In genomic region chr10:70503776-70504175, GRCh38 we compare ENCODE assay signal across 30 cellular contexts. TPM values are rescaled to one million over a fixed set of nuclear protein-coding genes. Genes with fewer than 3 reads are reported as not detected.
DNase-seq lines count a peak whose midpoint lies in the region; ATAC-seq and TF ChIP-seq lines count a peak whose summit lies in the region.
"Had no signal": no experiment of that assay in that cellular context is flagged by ENCODE, and none has a peak within 500 bp of the region (broad histone marks: within the 10 kb centered on the region; RNA-seq: fewer than 3 reads in every experiment).

No MANE protein-coding gene starts in this region.

- intact Hi-C loops in sciatic nerve (cut with DNase I), result no loop called here

- no peak for TF ChIP-seq CTCF in OCI-LY1 (IDR thresholded peaks at IDR 0.05; ENCODE audit: low read length)
- no peak for TF ChIP-seq CTCF in chondrocyte (IDR thresholded peaks at IDR 0.05)

- ATAC-seq in sciatic nerve (peak; percentile 74), HG03354 (IDR thresholded peaks at IDR 0.05; ENCODE audit: poor library complexity, severe bottlenecking, unreplicated experiment) (no peak)
- ATAC-seq: activated T-helper 17 cell treated with anti-CD3 and anti-CD28 coated beads, Interleukin-2, amount 50 U/mL, for 72 hours; PC-3; SK-N-SH treated with all-trans-retinoic acid at 6 μM for 48 hours had no signal

- no peaks in the 10 kb centered on the region for H3K9me2 ChIP-seq in OCI-LY1 (ENCODE audit: low read depth, low read length)

- no peaks in the 10 kb centered on the region for H3K27me3 Mint-ChIP-seq in chondrocyte (ENCODE audit: low read depth)
- H3K27me3 Mint-ChIP-seq: activated T-helper 17 cell treated with anti-CD3 and anti-CD28 coated beads, Interleukin-2, amount 50 U/mL, for 72 hours; stimulated activated naive CD8-positive, alpha-beta T cell treated with anti-CD3 and anti-CD28 coated beads, Interleukin-15, Interleukin-2, amounts not matched to agents 100 ng/mL and 50 ng/mL, for 24 hours had no signal

- no peaks in the 10 kb centered on the region for H3K9me3 ChIP-seq in OCI-LY1 (ENCODE audit: low read length)
- H3K9me3 ChIP-seq: breast epithelium, right atrium auricular region, spleen, testis had no signal

- peak overlapping the region; percentile 100 for H3K27ac ChIP-seq in OCI-LY1 (ENCODE audit: low read depth, low read length, poor library complexity, severe bottlenecking)
- H3K27ac ChIP-seq: breast epithelium, coronary artery, HL-60, KMS-11, right atrium auricular region, testis had no signal

- H3K9me3 Mint-ChIP-seq in chondrocyte (ENCODE audit: low read depth), result no peaks in the 10 kb centered on the region
- H3K9me3 Mint-ChIP-seq: activated CD4-positive, alpha-beta memory T cell treated with anti-CD3 and anti-CD28 coated beads, Interleukin-2, amount 10 ng/mL, durations not matched to agents 7 days and 5 days; activated naive CD4-positive, alpha-beta T cell treated with anti-CD3 and anti-CD28 coated beads, Interleukin-2, amount 10 ng/mL, durations not matched to agents 7 days and 5 days; activated T-helper 17 cell treated with anti-CD3 and anti-CD28 coated beads, Interleukin-2, amount 50 U/mL, for 72 hours; CD4-positive, CD25-positive, alpha-beta regulatory T cell; stimulated activated naive CD8-positive, alpha-beta T cell treated with anti-CD3 and anti-CD28 coated beads, Interleukin-15, Interleukin-2, amounts not matched to agents 100 ng/mL and 50 ng/mL, for 24 hours had no signal

- H3K27me3 ChIP-seq in OCI-LY1 (ENCODE audit: insufficient read depth, low read length), result no peaks in the 10 kb centered on the region
- H3K27me3 ChIP-seq: breast epithelium, right atrium auricular region, spleen, testis had no signal

- H3K9ac ChIP-seq in OCI-LY1 (ENCODE audit: low read length), result no peak overlapping the region; the same call in 1 of the 2 replicates
- H3K9ac ChIP-seq: KMS-11 had no signal

- no peak overlapping the region for H3K4me3 ChIP-seq in OCI-LY1 (ENCODE audit: low read depth, low read length, poor library complexity, severe bottlenecking)
- H3K4me3 ChIP-seq: breast epithelium, coronary artery, right atrium auricular region, spleen, testis had no signal

- peak; percentile 11 to 16 for DNase-seq in NCI-H2081 (lab: John Stamatoyannopoulos, UW)
- DNase-seq in NCI-H2081 treated with DMSO at 0.1 percent for 48 hours (lab: John Stamatoyannopoulos, UW), result no peak
- DNase-seq in cerebellar cortex (ENCODE audit: low spot score), result peak; percentile 67
- DNase-seq in sciatic nerve (ENCODE audit: low spot score), result no peak
- DNase-seq in chondrocyte (ENCODE audit: low spot score), result no peak
- no peak for DNase-seq in iPS-NIHi7 (ENCODE audit: extremely low spot score)
- DNase-seq: activated CD4-positive, alpha-beta memory T cell treated with anti-CD3 and anti-CD28 coated beads, Interleukin-2, amount 10 ng/mL, durations not matched to agents 7 days and 5 days; activated CD4-positive, alpha-beta T cell treated with anti-CD3 and anti-CD28 coated beads for 1 hour; activated CD8-positive, alpha-beta memory T cell treated with anti-CD3 and anti-CD28 coated beads, Interleukin-2, amount 50 U/mL, for 48 hours; activated naive CD4-positive, alpha-beta T cell treated with anti-CD3 and anti-CD28 coated beads, Interleukin-2, amount 10 ng/mL, durations not matched to agents 7 days and 5 days; Calu3; CD4-positive, CD25-positive, alpha-beta regulatory T cell; effector memory CD4-positive, alpha-beta T cell; NCI-H146; NCI-H524; PC-3; spleen; stimulated activated CD8-positive, alpha-beta memory T cell treated with anti-CD3 and anti-CD28 coated beads, Interleukin-4, amount 100 ng/mL, for 48 hours; T-helper 2 cell; testis had no signal

- no peak overlapping the region for H2AFZ ChIP-seq in OCI-LY1 (ENCODE audit: low read length)

- H4K20me1 ChIP-seq in OCI-LY1 (ENCODE audit: insufficient read depth, low read length), result no peaks in the 10 kb centered on the region

- H3K4me3 Mint-ChIP-seq in chondrocyte (ENCODE audit: unreplicated experiment), result no peak overlapping the region
- H3K4me3 Mint-ChIP-seq: activated CD4-positive, alpha-beta memory T cell treated with anti-CD3 and anti-CD28 coated beads, Interleukin-2, amount 10 ng/mL, durations not matched to agents 7 days and 5 days; activated naive CD4-positive, alpha-beta T cell treated with anti-CD3 and anti-CD28 coated beads, Interleukin-2, amount 10 ng/mL, durations not matched to agents 7 days and 5 days; activated T-helper 17 cell treated with anti-CD3 and anti-CD28 coated beads, Interleukin-2, amount 50 U/mL, for 72 hours; CD4-positive, CD25-positive, alpha-beta regulatory T cell; stimulated activated naive CD8-positive, alpha-beta T cell treated with anti-CD3 and anti-CD28 coated beads, Interleukin-15, Interleukin-2, amounts not matched to agents 100 ng/mL and 50 ng/mL, for 24 hours had no signal

- peaks cover 93% of the 10 kb centered on the region for H3K4me1 ChIP-seq in OCI-LY1 (ENCODE audit: insufficient read depth, low read length, severe bottlenecking)

- H3K36me3 Mint-ChIP-seq in chondrocyte (ENCODE audit: low read depth), result no peaks in the 10 kb centered on the region
- H3K36me3 Mint-ChIP-seq: activated naive CD4-positive, alpha-beta T cell treated with anti-CD3 and anti-CD28 coated beads, Interleukin-2, amount 10 ng/mL, durations not matched to agents 7 days and 5 days; CD4-positive, CD25-positive, alpha-beta regulatory T cell had no signal

- H3K4me1 Mint-ChIP-seq in chondrocyte (ENCODE audit: low read depth), result peaks cover 33% of the 10 kb centered on the region
- H3K4me1 Mint-ChIP-seq: activated naive CD4-positive, alpha-beta T cell treated with anti-CD3 and anti-CD28 coated beads, Interleukin-2, amount 10 ng/mL, durations not matched to agents 7 days and 5 days; activated T-helper 17 cell treated with anti-CD3 and anti-CD28 coated beads, Interleukin-2, amount 50 U/mL, for 72 hours; CD4-positive, CD25-positive, alpha-beta regulatory T cell had no signal

- H3K79me2 ChIP-seq in OCI-LY1 (ENCODE audit: insufficient read depth, low read length), result peaks cover 49% of the 10 kb centered on the region

- peak overlapping the region; percentile 33; the same call in 1 of the 2 replicates for H3K4me2 ChIP-seq in OCI-LY1 (ENCODE audit: low read length)
- H3K4me2 ChIP-seq: KMS-11 had no signal

- no peaks in the 10 kb centered on the region for H3F3A ChIP-seq in OCI-LY1 (ENCODE audit: insufficient read depth, low read length)

- no peak overlapping the region for H3K27ac Mint-ChIP-seq in chondrocyte (ENCODE audit: unreplicated experiment)
- H3K27ac Mint-ChIP-seq: activated CD4-positive, alpha-beta memory T cell treated with anti-CD3 and anti-CD28 coated beads, Interleukin-2, amount 10 ng/mL, durations not matched to agents 7 days and 5 days; activated naive CD4-positive, alpha-beta T cell treated with anti-CD3 and anti-CD28 coated beads, Interleukin-2, amount 10 ng/mL, durations not matched to agents 7 days and 5 days; activated T-helper 17 cell treated with anti-CD3 and anti-CD28 coated beads, Interleukin-2, amount 50 U/mL, for 72 hours; CD4-positive, CD25-positive, alpha-beta regulatory T cell; stimulated activated naive CD8-positive, alpha-beta T cell treated with anti-CD3 and anti-CD28 coated beads, Interleukin-15, Interleukin-2, amounts not matched to agents 100 ng/mL and 50 ng/mL, for 24 hours had no signal

- H3K36me3 ChIP-seq in OCI-LY1 (ENCODE audit: insufficient read depth, low read length), result peaks cover 52% of the 10 kb centered on the region
- H3K36me3 ChIP-seq: breast epithelium, right atrium auricular region, spleen had no signal

RNA-seq across cellular contexts. Expression of gene PALD1, which starts 25.2 kb away (rescaled TPM):
- total RNA-seq in sciatic nerve, result 7.8 TPM
- total RNA-seq in chondrocyte, result 2.4 to 4.1 TPM (median 4.0 TPM) in 3 replicates
- total RNA-seq: CD4-positive, CD25-positive, alpha-beta regulatory T cell had no signal

Comparison
In these comparisons a context has a peak if more than half of its experiments do, and no peak if none do; other contexts are left out.
1. DNase-seq: peak in NCI-H2081 (2 of 2) and cerebellar cortex (single experiment); none in NCI-H2081 treated with DMSO at 0.1 percent for 48 hours (single experiment), sciatic nerve (single experiment), chondrocyte (single experiment) and iPS-NIHi7 (single experiment).